In genomic region chr22:37269930-37270678, GRCh38 we compare ENCODE assay signal across 23 cellular contexts. TPM values are rescaled to one million over a fixed set of nuclear protein-coding genes. Genes with fewer than 3 reads are reported as not detected.
DNase-seq lines count a peak whose midpoint lies in the region; ATAC-seq, FAIRE-seq and TF ChIP-seq lines count a peak whose summit lies in the region.
"Had no signal": no experiment of that assay in that cellular context is flagged by ENCODE, and none has a peak within 500 bp of the region (broad histone marks: within the 10 kb centered on the region; RNA-seq: fewer than 3 reads in every experiment).

No MANE protein-coding gene starts in this region.

- TF ChIP-seq EP300 in K562 (IDR thresholded peaks at IDR 0.05; ENCODE audit: low read length) = no peak
- no peak for TF ChIP-seq EP300 in gastroesophageal sphincter (IDR thresholded peaks at IDR 0.05)

- 20% methylated on average over 8 of the region's 8 CpGs for WGBS in K562 (ENCODE audit: insufficient coverage, low coverage, missing lambda C conversion rate)
- 69 to 77% methylated on average over 6 to 8 of the region's 8 CpGs for WGBS in gastroesophageal sphincter (ENCODE audit: low coverage in 1 of 2), 2 donors

- DNase-seq in left ventricle myocardium inferior (no peak), right atrium auricular region (ENCODE audit: low spot score) (no peak), NOMO-1 treated with DMSO at 0.1 percent for 48 hours (lab: John Stamatoyannopoulos, UW; ENCODE audit: unreplicated experiment) (peak; percentile 61), K562 (ENCODE audit: extremely low read depth in 1 of 4, low spot score in 3 of 4) (no peak), HPDE6-E6E7 (ENCODE audit: extremely low spot score) (no peak)
- no peak for DNase-seq in activated CD8-positive, alpha-beta memory T cell treated with anti-CD3 and anti-CD28 coated beads for 24 hours
- DNase-seq: ACHN; activated CD4-positive, alpha-beta T cell treated with anti-CD3 and anti-CD28 coated beads, Interleukin-2, amount 50 U/mL, for 1 hour; COR-L47; dermis blood vessel endothelial cell; EL; GM23248; NCI-H2081; NCI-H69 had no signal

- no peaks in the 10 kb centered on the region for H4K20me1 ChIP-seq in K562 (replicated peaks; ENCODE audit: control insufficient read depth, insufficient read depth, low read length)

- intact Hi-C loops in left ventricle myocardium inferior (cut with micrococcal nuclease) = no loop called here
- intact Hi-C loops in K562 (cut with micrococcal nuclease) = loop anchor here (5.0 kb wide), 1 partner anchor 187 kb away; no protein-coding TSS in a partner anchor

- CTCF ChIA-PET in K562 (lab: Yijun Ruan, JAX; ENCODE audit: low intra/inter-chr PET ratio) = no interaction called here

- no peak for TF ChIP-seq CTCF in left ventricle myocardium inferior (IDR thresholded peaks at IDR 0.05; ENCODE audit: borderline replicate concordance)
- no peak for TF ChIP-seq CTCF in right atrium auricular region (IDR thresholded peaks at IDR 0.05)
- TF ChIP-seq CTCF in K562 (IDR thresholded peaks at IDR 0.05 in 2 of 3, conservative IDR thresholded peaks at IDR 0.05 in 1 of 3; ENCODE audit: insufficient read depth in 2 of 3, low read depth in 1 of 3, low read length in 3 of 3) = no peak
- no peak for TF ChIP-seq CTCF in gastroesophageal sphincter (IDR thresholded peaks at IDR 0.05)

- peak overlapping the region; percentile 21 for H3K27ac Mint-ChIP-seq in stimulated activated memory B cell treated with anti-CD40 and anti-IgM and Interleukin-4, amounts not matched to agents 10 μg/mL and 1 μg/mL and 100 μg/mL, for 72 hours
- H3K27ac Mint-ChIP-seq: activated naive CD4-positive, alpha-beta T cell treated with anti-CD3 and anti-CD28 coated beads, Interleukin-2, amount 50 U/mL, for 72 hours had no signal

- no peaks in the 10 kb centered on the region for H3K9me3 Mint-ChIP-seq in stimulated activated memory B cell treated with anti-CD40 and anti-IgM and Interleukin-4, amounts not matched to agents 10 μg/mL and 1 μg/mL and 100 μg/mL, for 72 hours
- H3K9me3 Mint-ChIP-seq: activated naive CD4-positive, alpha-beta T cell treated with anti-CD3 and anti-CD28 coated beads, Interleukin-2, amount 50 U/mL, for 72 hours; neural crest cell had no signal

- ATAC-seq in K562 = no peak
- no peak for ATAC-seq in stimulated activated memory B cell treated with anti-CD40 and anti-IgM and Interleukin-4, amounts not matched to agents 10 μg/mL and 1 μg/mL and 100 μg/mL, for 72 hours
- no peak for ATAC-seq in gastroesophageal sphincter
- ATAC-seq: activated naive CD4-positive, alpha-beta T cell treated with anti-CD3 and anti-CD28 coated beads, Interleukin-2, amount 50 U/mL, for 72 hours; body of pancreas had no signal

- no peaks in the 10 kb centered on the region for H3K79me2 ChIP-seq in K562 (ENCODE audit: control insufficient read depth, insufficient read depth, low read length)

- TF ChIP-seq POLR2A in K562 (conservative IDR thresholded peaks at IDR 0.05) = no peak
- TF ChIP-seq POLR2A in gastroesophageal sphincter (IDR thresholded peaks at IDR 0.05) = no peak

- H3K36me3 Mint-ChIP-seq in stimulated activated memory B cell treated with anti-CD40 and anti-IgM and Interleukin-4, amounts not matched to agents 10 μg/mL and 1 μg/mL and 100 μg/mL, for 72 hours = no peaks in the 10 kb centered on the region

- H2AFZ ChIP-seq in K562 (ENCODE audit: low read depth, low read length) = no peak overlapping the region
- H2AFZ ChIP-seq: GM23248 had no signal

- no peak overlapping the region for H3K4me3 ChIP-seq in left ventricle myocardium inferior
- H3K4me3 ChIP-seq in right atrium auricular region = no peak overlapping the region
- no peak overlapping the region for H3K4me3 ChIP-seq in K562
- no peak overlapping the region for H3K4me3 ChIP-seq in gastroesophageal sphincter
- H3K4me3 ChIP-seq: body of pancreas, GM23248 had no signal

- H3K27me3 Mint-ChIP-seq in stimulated activated memory B cell treated with anti-CD40 and anti-IgM and Interleukin-4, amounts not matched to agents 10 μg/mL and 1 μg/mL and 100 μg/mL, for 72 hours = no peaks in the 10 kb centered on the region

- no peaks in the 10 kb centered on the region for H3K9me1 ChIP-seq in K562 (ENCODE audit: control insufficient read depth, insufficient read depth, low read length)

- H3K27ac ChIP-seq in left ventricle myocardium inferior (replicated peaks) = peak overlapping the region; percentile 27
- no peak overlapping the region for H3K27ac ChIP-seq in right atrium auricular region
- H3K27ac ChIP-seq in K562 (ENCODE audit: extremely low read depth, low read depth, low read length) = no peak overlapping the region
- H3K27ac ChIP-seq in gastroesophageal sphincter = no peak overlapping the region
- H3K27ac ChIP-seq: body of pancreas, GM23248 had no signal

- FAIRE-seq in K562 (lab: Jason Lieb, UNC) = no peak

- H3K36me3 ChIP-seq in left ventricle myocardium inferior (no peaks in the 10 kb centered on the region), right atrium auricular region (no peaks in the 10 kb centered on the region), K562 (ENCODE audit: control insufficient read depth, insufficient read depth, low read length) (no peaks in the 10 kb centered on the region), gastroesophageal sphincter (no peaks in the 10 kb centered on the region)

- POLR2A ChIA-PET in K562 (lab: Yijun Ruan, JAX) = interaction anchor here (0.7 to 1.0 kb wide), 3 partner anchors 9 to 1015 kb away, joined by 3 read pairs; no protein-coding TSS in a partner anchor

- H3K4me1 ChIP-seq in left ventricle myocardium inferior = peaks cover 6% of the 10 kb centered on the region
- peaks cover 0 to 9% of the 10 kb centered on the region in 2 donors for H3K4me1 ChIP-seq in right atrium auricular region
- peaks cover 15 to 24% of the 10 kb centered on the region in 2 experiments for H3K4me1 ChIP-seq in K562 (replicated peaks in 1 of 2; ENCODE audit: control insufficient read depth in 2 of 2, insufficient read depth in 2 of 2, low read length in 2 of 2)
- peaks cover 0 to 10% (median 0%) of the 10 kb centered on the region in 3 donors for H3K4me1 ChIP-seq in gastroesophageal sphincter
- H3K4me1 ChIP-seq: body of pancreas had no signal

- H3K4me2 ChIP-seq in K562 (ENCODE audit: insufficient read depth, low read length) = no peak overlapping the region

- no peak overlapping the region for H3K4me3 Mint-ChIP-seq in stimulated activated memory B cell treated with anti-CD40 and anti-IgM and Interleukin-4, amounts not matched to agents 10 μg/mL and 1 μg/mL and 100 μg/mL, for 72 hours
- H3K4me3 Mint-ChIP-seq: neural crest cell had no signal

- H3K9me3 ChIP-seq in left ventricle myocardium inferior (replicated peaks) (peaks cover 11% of the 10 kb centered on the region), right atrium auricular region (no peaks in the 10 kb centered on the region), K562 (replicated peaks; ENCODE audit: control insufficient read depth, insufficient read depth, low read depth, low read length) (no peaks in the 10 kb centered on the region), gastroesophageal sphincter (peaks cover 0 to 6% (median 0%) of the 10 kb centered on the region in 3 donors)
- H3K9me3 ChIP-seq: body of pancreas had no signal

- in situ Hi-C loops in K562 (cut with MboI) = no loop called here

- H3K27me3 ChIP-seq in left ventricle myocardium inferior (ENCODE audit: low read depth) (peaks cover 93% of the 10 kb centered on the region), right atrium auricular region (no peaks in the 10 kb centered on the region), K562 (ENCODE audit: control insufficient read depth in 2 of 2, insufficient read depth in 2 of 2, low read length in 2 of 2) (no peaks in the 10 kb centered on the region; a peak in 1 of 5 replicates), gastroesophageal sphincter (peaks cover 84% of the 10 kb centered on the region)
- H3K27me3 ChIP-seq: body of pancreas had no signal

- BruUV-seq in K562 (replicated peaks; lab: Mats Ljungman, UMichigan) = no TSS peak

- peaks cover 53% of the 10 kb centered on the region for H3K4me1 Mint-ChIP-seq in stimulated activated memory B cell treated with anti-CD40 and anti-IgM and Interleukin-4, amounts not matched to agents 10 μg/mL and 1 μg/mL and 100 μg/mL, for 72 hours

- H3K9ac ChIP-seq in K562 (ENCODE audit: insufficient read depth in 1 of 2, low read depth in 2 of 2, low read length in 2 of 2) = no peak overlapping the region
- H3K9ac ChIP-seq: GM23248 had no signal

- TF ChIP-seq RAD21 in K562 (CRISPR knock-in tag; conservative IDR thresholded peaks at IDR 0.05 in 1 of 2, IDR thresholded peaks at IDR 0.05 in 1 of 2) = no peak

RNA-seq across cellular contexts. Expression of gene CYTH4, which starts 12.2 kb away (rescaled TPM):
- total RNA-seq in left ventricle myocardium inferior (4.8 TPM), right atrium auricular region (1 to 10 TPM; 1.5 to 5.9 TPM), K562 (2014; rRNA removed) (0.33 and 0.68 TPM in 2 replicates), K562 (2014; rRNA removed; fragmentation: Illumina TruSeq; extraction: Trizol) (0.10 and 0.18 TPM in 2 replicates), K562 (2015; rRNA removed; fragmentation: Illumina TruSeq; extraction: Trizol) (0.54 and 0.60 TPM in 2 replicates), K562 (2021) (0.58 and 0.75 TPM in 2 replicates), gastroesophageal sphincter (10 to 100 TPM in 2 of 4 donors, 1 to 10 TPM in 2; 4.2 to 21.3 (median 9.3) TPM)
- total RNA-seq in K562 (2011; cell fraction: chromatin; rRNA removed; ENCODE audit: low replicate concordance) = 1.6 and 4.0 TPM in 2 replicates
- total RNA-seq in K562 (2011; cell fraction: nucleolus; rRNA removed) = 0.39 and 1.7 TPM in 2 replicates
- total RNA-seq in K562 (2011; cell fraction: nucleoplasm; rRNA removed) = 1.1 and 1.5 TPM in 2 replicates
- polyA plus RNA-seq in K562 (2011; rRNA removed) (2.0 and 2.5 TPM in 2 replicates), K562 (2014; fragmentation: Illumina TruSeq; extraction: Trizol) (0.28 and 0.33 TPM in 2 replicates), K562 (2014; fragmentation: Nextera tagmentation; extraction: Ambion mirVana) (under 1 TPM in 1 of 2 experiments, not detected in 1; 0.03 TPM), K562 (2014; rRNA removed) (0.73 and 1.1 TPM in 2 replicates)
- 1.4 and 2.9 TPM in 2 replicates for polyA plus RNA-seq in K562 (2011; cell fraction: cytosol; rRNA removed)
- 6.2 and 14.7 TPM in 2 replicates for polyA plus RNA-seq in K562 (2011; cell fraction: nucleus; rRNA removed)
- 1.3 and 1.6 TPM in 2 replicates for polyA plus RNA-seq in K562 (2012)
- polyA minus RNA-seq in K562 (2011; rRNA and poly(A)+ RNA removed) = 1.7 and 1.8 TPM in 2 replicates
- 1.6 TPM in 1 of 2 replicates, not detected in the other for polyA minus RNA-seq in K562 (2011; cell fraction: cytosol; rRNA and poly(A)+ RNA removed)
- 1.6 and 2.6 TPM in 2 replicates for polyA minus RNA-seq in K562 (2011; cell fraction: nucleus; rRNA and poly(A)+ RNA removed)
- total RNA-seq: GM23248, lung microvascular endothelial cell, MCF 10A, neural crest cell had no signal
- polyA plus RNA-seq: GM23248 had no signal

RNA-seq across cellular contexts. Expression of gene RAC2, which starts 26.0 kb away (rescaled TPM):
- total RNA-seq in left ventricle myocardium inferior (1.8 TPM), right atrium auricular region (10 to 100 TPM in 1 of 2 donors, 1 to 10 TPM in 1; 2.9 to 10.3 TPM), K562 (2014; rRNA removed) (40.4 and 59.3 TPM in 2 replicates), K562 (2014; rRNA removed; fragmentation: Illumina TruSeq; extraction: Trizol) (18.6 and 22.7 TPM in 2 replicates), K562 (2015; rRNA removed; fragmentation: Illumina TruSeq; extraction: Trizol) (45.1 and 50.1 TPM in 2 replicates), K562 (2021) (82.8 and 95.3 TPM in 2 replicates), gastroesophageal sphincter (10 to 100 TPM in 1 of 4 donors, 1 to 10 TPM in 3; 2.0 to 11.3 (median 6.4) TPM)
- 47.8 and 143 TPM in 2 replicates for total RNA-seq in K562 (2011; cell fraction: chromatin; rRNA removed; ENCODE audit: low replicate concordance)
- 99.9 and 118 TPM in 2 replicates for total RNA-seq in K562 (2011; cell fraction: nucleolus; rRNA removed)
- total RNA-seq in K562 (2011; cell fraction: nucleoplasm; rRNA removed) = 74.1 and 109 TPM in 2 replicates
- polyA plus RNA-seq in K562 (2011; rRNA removed) (43.3 and 102 TPM in 2 replicates), K562 (2014; fragmentation: Illumina TruSeq; extraction: Trizol) (103 and 132 TPM in 2 replicates), K562 (2014; fragmentation: Nextera tagmentation; extraction: Ambion mirVana) (10 to 100 TPM; 25.4 to 26.8 TPM), K562 (2014; rRNA removed) (49.1 and 51.0 TPM in 2 replicates)
- 74.7 and 120 TPM in 2 replicates for polyA plus RNA-seq in K562 (2011; cell fraction: cytosol; rRNA removed)
- 95.0 and 171 TPM in 2 replicates for polyA plus RNA-seq in K562 (2011; cell fraction: nucleus; rRNA removed)
- polyA plus RNA-seq in K562 (2012) = 151 and 373 TPM in 2 replicates
- polyA minus RNA-seq in K562 (2011; rRNA and poly(A)+ RNA removed) = 25.1 and 30.5 TPM in 2 replicates
- 62.2 and 68.9 TPM in 2 replicates for polyA minus RNA-seq in K562 (2011; cell fraction: cytosol; rRNA and poly(A)+ RNA removed)
- 69.4 and 73.9 TPM in 2 replicates for polyA minus RNA-seq in K562 (2011; cell fraction: nucleus; rRNA and poly(A)+ RNA removed)

RNA-seq across cellular contexts. Expression of gene SSTR3, which starts 57.8 kb away (rescaled TPM):
- total RNA-seq in left ventricle myocardium inferior (not detected), right atrium auricular region (not detected), K562 (2014; rRNA removed) (not detected in 2 replicates), K562 (2014; rRNA removed; fragmentation: Illumina TruSeq; extraction: Trizol) (not detected in 2 replicates), K562 (2015; rRNA removed; fragmentation: Illumina TruSeq; extraction: Trizol) (not detected in 2 replicates), K562 (2021) (not detected in 2 replicates), gastroesophageal sphincter (not detected)
- total RNA-seq in K562 (2011; cell fraction: chromatin; rRNA removed; ENCODE audit: low replicate concordance) = 0.07 TPM in 1 of 2 replicates, not detected in the other
- not detected in 2 replicates for total RNA-seq in K562 (2011; cell fraction: nucleolus; rRNA removed)
- 0.07 TPM in 1 of 2 replicates, not detected in the other for total RNA-seq in K562 (2011; cell fraction: nucleoplasm; rRNA removed)
- polyA plus RNA-seq in K562 (2011; rRNA removed) (0.03 TPM in 1 of 2 replicates, not detected in the other), K562 (2014; fragmentation: Illumina TruSeq; extraction: Trizol) (not detected in 2 replicates), K562 (2014; fragmentation: Nextera tagmentation; extraction: Ambion mirVana) (not detected), K562 (2014; rRNA removed) (not detected in 2 replicates)
- 0.01 and 0.03 TPM in 2 replicates for polyA plus RNA-seq in K562 (2011; cell fraction: cytosol; rRNA removed)
- 0.09 TPM in 1 of 2 replicates, not detected in the other for polyA plus RNA-seq in K562 (2011; cell fraction: nucleus; rRNA removed)
- 0.01 TPM in 1 of 2 replicates, not detected in the other for polyA plus RNA-seq in K562 (2012)
- not detected in 2 replicates for polyA minus RNA-seq in K562 (2011; rRNA and poly(A)+ RNA removed)
- not detected in 2 replicates for polyA minus RNA-seq in K562 (2011; cell fraction: cytosol; rRNA and poly(A)+ RNA removed)
- not detected in 2 replicates for polyA minus RNA-seq in K562 (2011; cell fraction: nucleus; rRNA and poly(A)+ RNA removed)
- total RNA-seq: dermis blood vessel endothelial cell, glomerular endothelial cell, GM23248, lung microvascular endothelial cell, MCF 10A, subcutaneous adipose tissue had no signal
- polyA plus RNA-seq: GM23248 had no signal
